Comparison of ENCODE assay signal across 19 cellular contexts in the genomic region with DNA sequence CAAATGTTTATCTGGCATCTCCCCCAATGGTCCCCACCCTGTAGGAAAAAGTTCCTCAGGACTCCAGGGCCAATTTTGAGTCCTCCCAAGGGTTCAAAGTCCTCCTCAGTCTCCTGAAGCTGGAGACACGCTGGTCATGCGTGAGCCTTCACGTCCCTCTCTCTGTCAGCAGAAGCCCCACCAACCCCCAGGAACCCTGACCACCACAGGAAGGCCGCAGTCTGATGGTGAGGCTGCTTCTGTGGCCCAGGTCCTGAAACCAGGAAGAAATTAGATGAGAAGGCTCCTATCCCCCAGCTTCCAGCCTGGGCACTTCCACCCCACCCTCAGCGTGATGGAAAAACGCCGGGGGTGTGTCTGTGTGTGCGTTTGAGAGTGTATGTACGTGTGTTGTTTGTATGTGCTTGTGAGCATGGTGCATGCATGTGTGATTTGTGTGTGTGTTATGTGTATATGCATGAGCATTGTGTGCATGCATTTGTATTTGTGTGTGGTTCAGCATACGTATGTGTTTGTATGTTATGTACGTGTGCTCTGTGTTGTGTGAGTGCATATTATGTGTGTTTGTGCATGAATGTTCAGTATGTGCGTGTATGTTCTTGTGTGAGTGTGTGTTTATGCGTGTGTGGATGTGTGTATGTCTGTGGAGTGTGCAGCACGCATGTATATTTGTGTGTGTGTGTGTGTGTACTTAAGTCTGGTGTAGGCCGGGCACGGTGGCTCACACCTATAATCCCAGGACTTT.
DNase-seq lines count a peak whose midpoint lies in the region; ATAC-seq and TF ChIP-seq lines count a peak whose summit lies in the region.
"Had no signal": no experiment of that assay in that cellular context is flagged by ENCODE, and none has a peak within 500 bp of the region (broad histone marks: within the 10 kb centered on the region; RNA-seq: fewer than 3 reads in every experiment).

No MANE protein-coding gene starts in this region.

- H3K36me3 Mint-ChIP-seq in mesothelial cell of epicardium: no peaks in the 10 kb centered on the region

- peak overlapping the region; percentile 90 to 94 for H3K27ac ChIP-seq in breast epithelium
- H3K27ac ChIP-seq in upper lobe of left lung: peak overlapping the region; percentile 13 to 80 (median 72)
- H3K27ac ChIP-seq: HL-60 had no signal

- H3K27me3 ChIP-seq in breast epithelium: no peaks in the 10 kb centered on the region
- no peaks in the 10 kb centered on the region for H3K27me3 ChIP-seq in upper lobe of left lung
- H3K27me3 ChIP-seq: adrenal gland had no signal

- no peak for TF ChIP-seq CTCF in breast epithelium (IDR thresholded peaks at IDR 0.05)
- no peak for TF ChIP-seq CTCF in mesothelial cell of epicardium (IDR thresholded peaks at IDR 0.05; ENCODE audit: unreplicated experiment)
- TF ChIP-seq CTCF in upper lobe of left lung (IDR thresholded peaks at IDR 0.05): no peak

- no peaks in the 10 kb centered on the region for H3K27me3 Mint-ChIP-seq in mesothelial cell of epicardium (ENCODE audit: low read depth)

- TF ChIP-seq EP300 in upper lobe of left lung (IDR thresholded peaks at IDR 0.05): no peak

- H3K4me1 ChIP-seq in breast epithelium (peaks cover 8 to 9% of the 10 kb centered on the region in 2 donors), upper lobe of left lung (peaks cover 12 to 26% (median 22%) of the 10 kb centered on the region in 4 donors)

- WGBS in upper lobe of left lung, 2 donors: 87 to 90% methylated on average over 16 of the region's 16 CpGs

- intact Hi-C loops in Right ventricle myocardium inferior (cut with DNase I) (loop anchor here (5.0 kb wide), 1 partner anchor 37 kb away; no protein-coding TSS in a partner anchor), Right ventricle myocardium superior (cut with DNase I) (no loop called here), breast epithelium (cut with DNase I; ENCODE audit: low total_unique reads) (no loop called here)

- peak overlapping the region in 1 of 3 donors; percentile 59 for H3K4me3 ChIP-seq in breast epithelium
- H3K4me3 ChIP-seq in upper lobe of left lung: no peak overlapping the region
- H3K4me3 ChIP-seq: adrenal gland had no signal

- no peak overlapping the region for H3K4me3 Mint-ChIP-seq in mesothelial cell of epicardium
- H3K4me3 Mint-ChIP-seq: activated CD4-positive, alpha-beta memory T cell treated with anti-CD3 and anti-CD28 coated beads, Interleukin-2, amount 10 ng/mL, durations not matched to agents 7 days and 5 days; activated T-helper 17 cell treated with anti-CD3 and anti-CD28 coated beads, Interleukin-2, amount 50 U/mL, for 72 hours; stimulated activated naive CD8-positive, alpha-beta T cell treated with anti-CD3 and anti-CD28 coated beads, Interleukin-15, Interleukin-2, amounts not matched to agents 100 ng/mL and 50 ng/mL, for 24 hours had no signal

- H3K27ac Mint-ChIP-seq in mesothelial cell of epicardium: peak overlapping the region; percentile 99
- H3K27ac Mint-ChIP-seq: activated CD4-positive, alpha-beta memory T cell treated with anti-CD3 and anti-CD28 coated beads, Interleukin-2, amount 10 ng/mL, durations not matched to agents 7 days and 5 days; activated T-helper 17 cell treated with anti-CD3 and anti-CD28 coated beads, Interleukin-2, amount 50 U/mL, for 72 hours; stimulated activated naive CD8-positive, alpha-beta T cell treated with anti-CD3 and anti-CD28 coated beads, Interleukin-15, Interleukin-2, amounts not matched to agents 100 ng/mL and 50 ng/mL, for 24 hours had no signal

- DNase-seq in Right ventricle myocardium inferior (ENCODE audit: missing footprints): peak; percentile 37
- DNase-seq in Right ventricle myocardium superior: no peak
- no peak for DNase-seq in breast epithelium (ENCODE audit: low spot score in 2 of 2)
- no peak for DNase-seq in mesothelial cell of epicardium (ENCODE audit: low spot score in 2 of 2, unreplicated experiment in 2 of 2)
- DNase-seq in upper lobe of left lung: no peak
- no peak for DNase-seq in NCI-H2227 treated with DMSO at 0.1 percent for 48 hours (lab: John Stamatoyannopoulos, UW)
- DNase-seq: activated CD4-positive, alpha-beta memory T cell treated with anti-CD3 and anti-CD28 coated beads, Interleukin-2, amount 10 ng/mL, durations not matched to agents 7 days and 5 days; cortex of kidney; hippocampal formation; Kasumi-1; NCI-H510A; OCI-M1; small intestine had no signal

- H3K9me3 ChIP-seq in breast epithelium: no peaks in the 10 kb centered on the region
- no peaks in the 10 kb centered on the region for H3K9me3 ChIP-seq in upper lobe of left lung
- H3K9me3 ChIP-seq: adrenal gland had no signal

- ATAC-seq in Right ventricle myocardium inferior: no peak
- no peak for ATAC-seq in Right ventricle myocardium superior (ENCODE audit: poor library complexity)
- no peak for ATAC-seq in upper lobe of left lung (ENCODE audit: low FRiP score in 2 of 2)
- no peak for ATAC-seq in HG03025 (IDR thresholded peaks at IDR 0.05; ENCODE audit: low FRiP score, unreplicated experiment)
- no peak for ATAC-seq in HG03571 (IDR thresholded peaks at IDR 0.05; ENCODE audit: unreplicated experiment)
- ATAC-seq: activated T-helper 17 cell treated with anti-CD3 and anti-CD28 coated beads, Interleukin-2, amount 50 U/mL, for 72 hours had no signal

- H3K36me3 ChIP-seq in breast epithelium (no peaks in the 10 kb centered on the region), upper lobe of left lung (no peaks in the 10 kb centered on the region)
- H3K36me3 ChIP-seq: adrenal gland had no signal

- peaks cover 35% of the 10 kb centered on the region for H3K4me1 Mint-ChIP-seq in mesothelial cell of epicardium

- TF ChIP-seq POLR2A in breast epithelium (IDR thresholded peaks at IDR 0.05) (no peak), upper lobe of left lung (IDR thresholded peaks at IDR 0.05) (no peak)

- peaks cover 6% of the 10 kb centered on the region for H3K9me3 Mint-ChIP-seq in mesothelial cell of epicardium
- H3K9me3 Mint-ChIP-seq: stimulated activated naive CD8-positive, alpha-beta T cell treated with anti-CD3 and anti-CD28 coated beads, Interleukin-15, Interleukin-2, amounts not matched to agents 100 ng/mL and 50 ng/mL, for 24 hours had no signal
